In genomic region chr3:102063572-102063971, GRCh38 we compare ENCODE assay signal across 20 cellular contexts.
"Had no signal": no experiment of that assay in that cellular context is flagged by ENCODE, and none has a peak within 500 bp of the region (broad histone marks: within the 10 kb centered on the region; RNA-seq: fewer than 3 reads in every experiment).

No MANE protein-coding gene starts in this region.

- H3K4me1 Mint-ChIP-seq: nephron had no signal

- H3K9me3 ChIP-seq: lower lobe of right lung, neutrophil, right lobe of liver, testis, tibial artery, upper lobe of left lung, uterus had no signal

- H3K27ac ChIP-seq: lower lobe of right lung, neutrophil, parathyroid adenoma, right lobe of liver, testis, tibial artery, upper lobe of left lung, uterus had no signal

- ATAC-seq: effector memory CD8-positive, alpha-beta T cell; left ventricle myocardium superior; lower lobe of right lung; right lobe of liver; stimulated activated naive CD8-positive, alpha-beta T cell treated with anti-CD3 and anti-CD28 coated beads, Interleukin-15, Interleukin-2, amounts not matched to agents 100 U/mL and 50 U/mL, for 24 hours had no signal

- DNase-seq: cortex of kidney; effector memory CD8-positive, alpha-beta T cell; left ventricle myocardium superior; lower lobe of right lung; right lobe of liver; small intestine; stimulated activated CD4-positive, alpha-beta T cell treated with anti-CD3 and anti-CD28 coated beads, Interleukin-12 subunit alpha, Interleukin-12 subunit beta, amount 100 ng/mL, for 4 hours; stimulated activated CD4-positive, alpha-beta T cell treated with anti-CD3 and anti-CD28 coated beads, Interleukin-1b, Interleukin-23, amount 100 ng/mL, for 48 hours; stimulated activated CD4-positive, alpha-beta T cell treated with anti-CD3 and anti-CD28 coated beads, Interleukin-4, amount 100 ng/mL, for 1 hour; stimulated activated CD8-positive, alpha-beta memory T cell treated with anti-CD3 and anti-CD28 coated beads, Interleukin-4, amount 100 ng/mL, for 48 hours; stimulated activated naive CD8-positive, alpha-beta T cell treated with anti-CD3 and anti-CD28 coated beads, Interleukin-15, Interleukin-2, amounts not matched to agents 100 U/mL and 50 U/mL, for 24 hours; substantia nigra; testis; tibial artery; uterus had no signal

- H3K4me3 ChIP-seq: lower lobe of right lung, right lobe of liver, testis, tibial artery, upper lobe of left lung, uterus had no signal

- H3K27me3 ChIP-seq: neutrophil, right lobe of liver, testis, tibial artery, upper lobe of left lung, uterus had no signal

- H3K27ac Mint-ChIP-seq: effector memory CD8-positive, alpha-beta T cell; nephron; progenitor cell of endocrine pancreas had no signal

- H3K4me1 ChIP-seq: parathyroid adenoma, right lobe of liver, testis, upper lobe of left lung, uterus had no signal

- H3K27me3 Mint-ChIP-seq: effector memory CD8-positive, alpha-beta T cell; progenitor cell of endocrine pancreas had no signal

- H3K9me3 Mint-ChIP-seq: effector memory CD8-positive, alpha-beta T cell; nephron had no signal

- H3K4me3 Mint-ChIP-seq: effector memory CD8-positive, alpha-beta T cell; nephron had no signal

- H3K36me3 ChIP-seq: lower lobe of right lung, neutrophil, right lobe of liver, tibial artery, upper lobe of left lung, uterus had no signal
